Comparison of ENCODE assay signal across 5 cellular contexts in genomic region chr1:145164360-145164759, GRCh38.
DNase-seq lines count a peak whose midpoint lies in the region; ATAC-seq, FAIRE-seq and TF ChIP-seq lines count a peak whose summit lies in the region.
"Not testable (repeated sequence)": the region's sequence is repeated elsewhere in the genome, so short reads cannot be mapped to it uniquely, and the experiment has no call there.

No MANE protein-coding gene starts in this region.

- not testable (repeated sequence) for H3K4me3 ChIP-seq in K562, body of pancreas, mucosa of descending colon, pancreas

- CTCF ChIA-PET in K562 (lab: Yijun Ruan, JAX; ENCODE audit: low intra/inter-chr PET ratio): not testable (repeated sequence)

- no CpG with 5 or more reads among the region's 3 CpGs for WGBS in K562 (ENCODE audit: insufficient coverage, low coverage, missing lambda C conversion rate)
- WGBS in body of pancreas, 2 donors: no CpG with 5 or more reads among the region's 3 CpGs
- no CpG with 5 or more reads among the region's 3 CpGs for WGBS in pancreas, 2 donors

- not testable (repeated sequence) for H3K4me1 ChIP-seq in K562 (replicated peaks in 1 of 2; ENCODE audit: control insufficient read depth in 2 of 2, insufficient read depth in 2 of 2, low read length in 2 of 2); body of pancreas; mucosa of descending colon (ENCODE audit: low read depth); pancreas

- not testable (repeated sequence) for H3K27me3 ChIP-seq in K562 (ENCODE audit: control insufficient read depth in 2 of 2, insufficient read depth in 2 of 2, low read length in 2 of 2); body of pancreas; pancreas

- not testable (repeated sequence) for TF ChIP-seq POLR2A in K562 (conservative IDR thresholded peaks at IDR 0.05); body of pancreas (IDR thresholded peaks at IDR 0.05)

- not testable (repeated sequence) for H3K9ac ChIP-seq in K562 (ENCODE audit: insufficient read depth in 1 of 2, low read depth in 2 of 2, low read length in 2 of 2)

- H3K27ac ChIP-seq in K562 (ENCODE audit: extremely low read depth, low read depth, low read length); body of pancreas; pancreas: not testable (repeated sequence)

- not testable (repeated sequence) for TF ChIP-seq RAD21 in K562 (CRISPR knock-in tag; conservative IDR thresholded peaks at IDR 0.05 in 1 of 2, IDR thresholded peaks at IDR 0.05 in 1 of 2)

- H4K20me1 ChIP-seq in K562 (replicated peaks; ENCODE audit: control insufficient read depth, insufficient read depth, low read length): not testable (repeated sequence)

- H3K9me1 ChIP-seq in K562 (ENCODE audit: control insufficient read depth, insufficient read depth, low read length): not testable (repeated sequence)

- ATAC-seq in K562: peak; percentile 46; the same call in 2 of the 3 replicates
- peak; percentile 66 for ATAC-seq in body of pancreas
- ATAC-seq in left colon: peak; percentile 52
- ATAC-seq in mucosa of descending colon: peak; percentile 32
- peak; percentile 35 to 70 (median 68) for ATAC-seq in pancreas

- in situ Hi-C loops in K562 (cut with MboI): loop anchor here (25.0 kb wide), 1 partner anchor 1452 kb away; no protein-coding TSS in a partner anchor

- BruUV-seq in K562 (replicated peaks; lab: Mats Ljungman, UMichigan): not testable (repeated sequence)

- FAIRE-seq in K562 (lab: Jason Lieb, UNC); pancreas (lab: Jason Lieb, UNC): not testable (repeated sequence)

- not testable (repeated sequence) for DNase-seq in K562 (ENCODE audit: extremely low read depth in 1 of 4, low spot score in 3 of 4); body of pancreas; left colon; mucosa of descending colon; pancreas

- intact Hi-C loops in K562 (cut with micrococcal nuclease); body of pancreas (cut with DNase I); left colon (cut with DNase I, micrococcal nuclease); mucosa of descending colon (cut with DNase I, micrococcal nuclease); pancreas (cut with DNase I): not testable (repeated sequence)

- POLR2A ChIA-PET in K562 (lab: Yijun Ruan, JAX): not testable (repeated sequence)

- TF ChIP-seq EP300 in K562 (IDR thresholded peaks at IDR 0.05; ENCODE audit: low read length): not testable (repeated sequence)

- H2AFZ ChIP-seq in K562 (ENCODE audit: low read depth, low read length): not testable (repeated sequence)

- not testable (repeated sequence) for H3K4me2 ChIP-seq in K562 (ENCODE audit: insufficient read depth, low read length)

- H3K36me3 ChIP-seq in K562 (ENCODE audit: control insufficient read depth, insufficient read depth, low read length); body of pancreas (replicated peaks in 1 of 2; ENCODE audit: insufficient read depth in 1 of 2, low read depth in 2 of 2); mucosa of descending colon (ENCODE audit: low read depth); pancreas: not testable (repeated sequence)

- not testable (repeated sequence) for H3K9me3 ChIP-seq in K562 (replicated peaks; ENCODE audit: control insufficient read depth, insufficient read depth, low read depth, low read length); body of pancreas; mucosa of descending colon; pancreas

- H3K79me2 ChIP-seq in K562 (ENCODE audit: control insufficient read depth, insufficient read depth, low read length): not testable (repeated sequence)

- TF ChIP-seq CTCF in K562 (IDR thresholded peaks at IDR 0.05 in 2 of 3, conservative IDR thresholded peaks at IDR 0.05 in 1 of 3; ENCODE audit: insufficient read depth in 2 of 3, low read depth in 1 of 3, low read length in 3 of 3); body of pancreas (IDR thresholded peaks at IDR 0.05); mucosa of descending colon (IDR thresholded peaks at IDR 0.05); pancreas (IDR thresholded peaks at IDR 0.05): not testable (repeated sequence)
